ENCODE assay signal across 9 cellular contexts in genomic region chr17:76501827-76502307, GRCh38. TPM values are rescaled to one million over a fixed set of nuclear protein-coding genes. Genes with fewer than 3 reads are reported as not detected.
DNase-seq lines count a peak whose midpoint lies in the region; ATAC-seq and TF ChIP-seq lines count a peak whose summit lies in the region.
"Had no signal": no experiment of that assay in that cellular context is flagged by ENCODE, and none has a peak within 500 bp of the region (broad histone marks: within the 10 kb centered on the region; RNA-seq: fewer than 3 reads in every experiment).

No MANE protein-coding gene starts in this region.

- 0 out of 2 replicates have a peak, but pooled peaks cover 2% of the 10 kb centered on the region for H4K20me1 ChIP-seq in Karpas-422 (ENCODE audit: insufficient read depth, low read depth, low read length)

- H2AFZ ChIP-seq in ACC112 (ENCODE audit: low read length, unreplicated experiment) (peak overlapping the region; percentile 88), Karpas-422 (ENCODE audit: low read length) (peak overlapping the region; percentile 28; the same call in 1 of the 2 replicates)

- H3K27ac ChIP-seq in ACC112 (ENCODE audit: low read depth, low read length) (peak overlapping the region; percentile 23; the same call in 1 of the 2 replicates), Karpas-422 (ENCODE audit: low read length) (no peak overlapping the region), cingulate gyrus (ENCODE audit: low read depth, low read length) (peak overlapping the region; percentile 32)
- H3K27ac ChIP-seq in naive thymus-derived CD4-positive, alpha-beta T cell (ENCODE audit: low read depth, low read length): peak overlapping the region; percentile 73

- H3K9me3 Mint-ChIP-seq in naive thymus-derived CD4-positive, alpha-beta T cell: no peaks in the 10 kb centered on the region

- H3K4me1 ChIP-seq in ACC112 (ENCODE audit: control insufficient read depth, insufficient read depth, low read length, unreplicated experiment): peaks cover 39% of the 10 kb centered on the region
- H3K4me1 ChIP-seq in Karpas-422 (ENCODE audit: low read length): peaks cover 25% of the 10 kb centered on the region
- peaks cover 27 to 50% of the 10 kb centered on the region in 2 donors for H3K4me1 ChIP-seq in naive thymus-derived CD4-positive, alpha-beta T cell (ENCODE audit: control insufficient read depth in 2 of 2, insufficient read depth in 2 of 2, low read length in 2 of 2)
- H3K4me1 ChIP-seq in mucosa of descending colon (ENCODE audit: low read depth): peaks cover 35% of the 10 kb centered on the region

- H3K79me2 ChIP-seq in ACC112 (ENCODE audit: control insufficient read depth, insufficient read depth, low read length, unreplicated experiment) (peaks cover 23% of the 10 kb centered on the region), Karpas-422 (ENCODE audit: low read length) (no peaks in the 10 kb centered on the region)

- peak overlapping the region; percentile 91 for H3K4me3 ChIP-seq in ACC112 (ENCODE audit: low read depth, low read length)
- H3K4me3 ChIP-seq in Karpas-422 (ENCODE audit: low read length): peak overlapping the region; percentile 68; the same call in 1 of the 2 replicates
- peak overlapping the region; percentile 62 for H3K4me3 ChIP-seq in naive thymus-derived CD4-positive, alpha-beta T cell (ENCODE audit: low read length)
- H3K4me3 ChIP-seq in mucosa of descending colon: no peak overlapping the region

- H3K9ac ChIP-seq in Karpas-422 (ENCODE audit: low read length): peak overlapping the region; percentile 49

- no peak for DNase-seq in Karpas-422
- no peak for DNase-seq in naive thymus-derived CD4-positive, alpha-beta T cell
- DNase-seq in NCI-H2029 (lab: John Stamatoyannopoulos, UW): no peak
- DNase-seq in mucosa of descending colon: no peak
- DNase-seq in DMS 273 treated with DMSO at 0.1 percent for 48 hours (lab: John Stamatoyannopoulos, UW): no peak

- H3K27me3 ChIP-seq in ACC112 (ENCODE audit: insufficient read depth, low read length) (no peaks in the 10 kb centered on the region), Karpas-422 (ENCODE audit: low read length) (no peaks in the 10 kb centered on the region)
- no peaks in the 10 kb centered on the region for H3K27me3 ChIP-seq in naive thymus-derived CD4-positive, alpha-beta T cell (ENCODE audit: control insufficient read depth in 2 of 2, insufficient read depth in 2 of 2, low read length in 2 of 2)

- no peaks in the 10 kb centered on the region for H3K36me3 ChIP-seq in ACC112 (ENCODE audit: insufficient read depth, low read length)
- no peaks in the 10 kb centered on the region for H3K36me3 ChIP-seq in Karpas-422 (ENCODE audit: insufficient read depth, low read length)
- no peaks in the 10 kb centered on the region for H3K36me3 ChIP-seq in naive thymus-derived CD4-positive, alpha-beta T cell (ENCODE audit: control insufficient read depth in 2 of 3, insufficient read depth in 3 of 3, low read length in 3 of 3)
- H3K36me3 ChIP-seq in mucosa of descending colon (ENCODE audit: low read depth): no peaks in the 10 kb centered on the region

- H3K36me3 Mint-ChIP-seq in naive thymus-derived CD4-positive, alpha-beta T cell: peaks cover 0 to 7% (median 0%) of the 10 kb centered on the region in 5 donors

- intact Hi-C loops in naive thymus-derived CD4-positive, alpha-beta T cell (cut with micrococcal nuclease): loop anchor here (1.0 to 10.0 kb wide), 5 partner anchors 10 to 717 kb away; partner anchors contain the start of genes EXOC7 (in 1 of the 2), UBE2O (in 1 of the 2) and UNK (in 1 of the 2)
- intact Hi-C loops in mucosa of descending colon (cut with DNase I, micrococcal nuclease): no loop called here

- peak overlapping the region; percentile 81 for H3K4me2 ChIP-seq in Karpas-422 (ENCODE audit: low read depth, low read length, poor library complexity, severe bottlenecking)

- H3K9me2 ChIP-seq in Karpas-422 (replicated peaks; ENCODE audit: insufficient read depth, low read length): no peaks in the 10 kb centered on the region

- CTCF ChIA-PET in naive thymus-derived CD4-positive, alpha-beta T cell (lab: Charles Lee): interaction anchor here (0.7 to 6.3 kb wide), 12 partner anchors 9 to 326 kb away, joined by 3 to 36 read pairs (median 3); partner anchors contain the start of genes AANAT and UBE2O

- H3K9me3 ChIP-seq in Karpas-422 (ENCODE audit: low read length) (no peaks in the 10 kb centered on the region), mucosa of descending colon (no peaks in the 10 kb centered on the region)
- H3K9me3 ChIP-seq in naive thymus-derived CD4-positive, alpha-beta T cell (ENCODE audit: control insufficient read depth in 2 of 3, low read length in 3 of 3): no peaks in the 10 kb centered on the region

- TF ChIP-seq CTCF in mucosa of descending colon (IDR thresholded peaks at IDR 0.05): no peak

- POLR2A ChIA-PET in naive thymus-derived CD4-positive, alpha-beta T cell (lab: Charles Lee): interaction anchor here (1.0 to 2.5 kb wide), 11 partner anchors 9 to 117 kb away, joined by 3 to 21 read pairs (median 8); partner anchors contain the start of genes SPHK1 and UBE2O

- H3K4me3 Mint-ChIP-seq in naive thymus-derived CD4-positive, alpha-beta T cell: peak overlapping the region; percentile 82 to 91 (median 86)

- peaks cover 17 to 61% (median 34%) of the 10 kb centered on the region in 7 donors for H3K4me1 Mint-ChIP-seq in naive thymus-derived CD4-positive, alpha-beta T cell

- no peaks in the 10 kb centered on the region for H3K27me3 Mint-ChIP-seq in naive thymus-derived CD4-positive, alpha-beta T cell

- ATAC-seq in naive thymus-derived CD4-positive, alpha-beta T cell: no peak
- no peak for ATAC-seq in mucosa of descending colon
- no peak for ATAC-seq in activated CD4-positive, CD25-positive, alpha-beta regulatory T cell treated with anti-CD3 and anti-CD28 coated beads, Interleukin-2, amount 50 U/mL, for 24 hours

- H3K27ac Mint-ChIP-seq in naive thymus-derived CD4-positive, alpha-beta T cell: peak overlapping the region; percentile 95 to 99 (median 97)

RNA-seq across cellular contexts. Expression of gene RHBDF2, which starts 0.6 kb away (rescaled TPM):
- 5.1 and 5.4 TPM in 2 replicates for total RNA-seq in Karpas-422 (2014; rRNA removed; shearing (Covaris generic); ENCODE audit: low replicate concordance)
- 100 to 1,000 TPM in 1 of 5 experiments, 10 to 100 TPM in 4; 31.1 to 119 (median 35.4) TPM for total RNA-seq in naive thymus-derived CD4-positive, alpha-beta T cell
- polyA plus RNA-seq in naive thymus-derived CD4-positive, alpha-beta T cell: 1 to 10 TPM; 2.9 to 7.5 TPM
- total RNA-seq in mucosa of descending colon: 10 to 100 TPM; 11.2 to 20.8 (median 18.9) TPM

RNA-seq across cellular contexts. Expression of gene AANAT, which starts 34.5 kb away (rescaled TPM):
- not detected in 2 replicates for total RNA-seq in Karpas-422 (2014; rRNA removed; shearing (Covaris generic); ENCODE audit: low replicate concordance)
- not detected for total RNA-seq in naive thymus-derived CD4-positive, alpha-beta T cell
- polyA plus RNA-seq in naive thymus-derived CD4-positive, alpha-beta T cell: not detected
- not detected for total RNA-seq in mucosa of descending colon
- total RNA-seq: pulmonary artery endothelial cell had no signal

RNA-seq across cellular contexts. Expression of gene CYGB, which starts 35.6 kb away (rescaled TPM):
- 0.07 TPM in 1 of 2 replicates, not detected in the other for total RNA-seq in Karpas-422 (2014; rRNA removed; shearing (Covaris generic); ENCODE audit: low replicate concordance)
- not detected for total RNA-seq in naive thymus-derived CD4-positive, alpha-beta T cell
- under 1 TPM; 0.33 to 0.35 TPM for polyA plus RNA-seq in naive thymus-derived CD4-positive, alpha-beta T cell
- total RNA-seq in mucosa of descending colon: 10 to 100 TPM; 10.6 to 24.0 (median 15.1) TPM

RNA-seq across cellular contexts. Expression of gene PRCD, which starts 38.0 kb away (rescaled TPM):
- total RNA-seq in Karpas-422 (2014; rRNA removed; shearing (Covaris generic); ENCODE audit: low replicate concordance): 0.37 and 0.69 TPM in 2 replicates
- total RNA-seq in naive thymus-derived CD4-positive, alpha-beta T cell: not detected
- polyA plus RNA-seq in naive thymus-derived CD4-positive, alpha-beta T cell: 1 to 10 TPM in 1 of 2 donors, not detected in 1; 1.3 TPM
- 1 to 10 TPM; 1.0 to 4.8 (median 1.6) TPM for total RNA-seq in mucosa of descending colon

RNA-seq across cellular contexts. Expression of gene UBE2O, which starts 48.9 kb away (rescaled TPM):
- total RNA-seq in Karpas-422 (2014; rRNA removed; shearing (Covaris generic); ENCODE audit: low replicate concordance): 10.5 and 19.9 TPM in 2 replicates
- 10 to 100 TPM; 32.6 to 50.8 (median 41.6) TPM for total RNA-seq in naive thymus-derived CD4-positive, alpha-beta T cell
- 10 to 100 TPM in 1 of 2 donors, 1 to 10 TPM in 1; 8.7 to 15.4 TPM for polyA plus RNA-seq in naive thymus-derived CD4-positive, alpha-beta T cell
- 10 to 100 TPM; 16.2 to 25.0 (median 19.0) TPM for total RNA-seq in mucosa of descending colon

Comparison
In these comparisons a context has a peak if more than half of its experiments do, and no peak if none do; other contexts are left out.
1. RNA of gene CYGB, which starts 35.6 kb away (total RNA-seq): 10.6 to 24.0 TPM in mucosa of descending colon; not detected in naive thymus-derived CD4-positive, alpha-beta T cell and 0.07 TPM in Karpas-422; every median in the first group is over 4 times any median in the second.
2. intact Hi-C loops: an anchor here in naive thymus-derived CD4-positive, alpha-beta T cell (1.0 to 10.0 kb wide); none called in mucosa of descending colon.